ENCODE assay signal across 17 cellular contexts in the genomic region with DNA sequence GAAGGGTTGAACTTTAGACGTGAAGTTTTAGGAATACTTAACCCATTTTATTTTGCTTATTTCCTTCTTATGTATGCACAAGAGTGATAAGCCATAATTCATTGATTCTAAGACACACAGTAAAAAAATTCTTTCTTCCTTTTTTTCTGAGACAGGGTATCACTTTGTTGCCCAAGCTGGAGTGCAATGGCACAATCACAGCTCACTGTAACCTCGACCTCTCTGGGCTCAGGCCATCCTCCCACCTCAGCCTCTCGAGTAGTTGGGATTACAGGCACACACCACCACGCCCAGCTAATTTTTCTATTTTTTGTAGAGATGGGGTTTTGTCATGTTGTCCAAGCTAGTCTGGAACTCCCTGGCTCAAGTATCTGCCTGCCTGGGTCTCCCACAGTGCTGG. TPM values are rescaled to one million over a fixed set of nuclear protein-coding genes. Genes with fewer than 3 reads are reported as not detected.
"Had no signal": no experiment of that assay in that cellular context is flagged by ENCODE, and none has a peak within 500 bp of the region (broad histone marks: within the 10 kb centered on the region; RNA-seq: fewer than 3 reads in every experiment).

No MANE protein-coding gene starts in this region.

- H3K27ac Mint-ChIP-seq: activated B cell treated with CpG ODN at 0.5 μM for 24 hours; activated naive CD4-positive, alpha-beta T cell treated with anti-CD3 and anti-CD28 coated beads, Interleukin-2, amount 50 U/mL, for 24 hours had no signal

- DNase-seq: activated B cell treated with CpG ODN at 0.5 μM for 24 hours; activated CD4-positive, alpha-beta T cell treated with anti-CD3 and anti-CD28 coated beads for 4 hours; activated CD8-positive, alpha-beta T cell treated with anti-CD3 and anti-CD28 coated beads for 36 hours; activated effector memory CD4-positive, alpha-beta T cell treated with Interleukin-2 at 50 U/mL for 16 hours; activated T-cell treated with anti-CD3 and anti-CD28 coated beads, Interleukin-2, amount 50 U/mL, for 1 hour; heart left ventricle; left lung; occipital lobe; stimulated activated naive CD4-positive, alpha-beta T cell treated with Interleukin-2 at 50 U/mL for 16 hours; uterus had no signal

- H3K27me3 ChIP-seq: ascending aorta, breast epithelium, left lung, tibial nerve, uterus had no signal

- H3K9me3 ChIP-seq: ascending aorta, breast epithelium, gastroesophageal sphincter, heart left ventricle, left lung, tibial nerve, uterus had no signal

- H3K4me3 ChIP-seq: ascending aorta, breast epithelium, coronary artery, gastroesophageal sphincter, heart left ventricle, left lung, tibial nerve, uterus had no signal

- H3K9me3 Mint-ChIP-seq: activated B cell treated with CpG ODN at 0.5 μM for 24 hours; activated CD8-positive, alpha-beta T cell treated with anti-CD3 and anti-CD28 coated beads for 36 hours; activated naive CD4-positive, alpha-beta T cell treated with anti-CD3 and anti-CD28 coated beads, Interleukin-2, amount 50 U/mL, for 24 hours had no signal

- FAIRE-seq: endometrium had no signal

- H3K4me1 ChIP-seq: ascending aorta, breast epithelium, gastroesophageal sphincter, uterus had no signal

- H3K36me3 ChIP-seq: ascending aorta, breast epithelium, gastroesophageal sphincter, heart left ventricle, left lung, tibial nerve, uterus had no signal

- H3K27ac ChIP-seq: ascending aorta, breast epithelium, coronary artery, gastroesophageal sphincter, heart left ventricle, left lung, tibial nerve, uterus had no signal

- H3K4me1 Mint-ChIP-seq: activated B cell treated with CpG ODN at 0.5 μM for 24 hours had no signal

- ATAC-seq: gastroesophageal sphincter, heart left ventricle, left lung had no signal

- H3K36me3 Mint-ChIP-seq: activated naive CD4-positive, alpha-beta T cell treated with anti-CD3 and anti-CD28 coated beads, Interleukin-2, amount 50 U/mL, for 24 hours had no signal

- H3K4me3 Mint-ChIP-seq: activated B cell treated with CpG ODN at 0.5 μM for 24 hours; activated CD8-positive, alpha-beta T cell treated with anti-CD3 and anti-CD28 coated beads for 36 hours; activated naive CD4-positive, alpha-beta T cell treated with anti-CD3 and anti-CD28 coated beads, Interleukin-2, amount 50 U/mL, for 24 hours had no signal

RNA-seq across cellular contexts. Expression of gene SMOX, which starts 16.7 kb away (rescaled TPM):
- total RNA-seq: activated B cell treated with CpG ODN at 0.5 μM for 24 hours had no signal
